In genomic region chr1:19179597-19180271, GRCh38 we compare ENCODE assay signal across 9 cellular contexts. TPM values are rescaled to one million over a fixed set of nuclear protein-coding genes. Genes with fewer than 3 reads are reported as not detected.
DNase-seq lines count a peak whose midpoint lies in the region; ATAC-seq, FAIRE-seq and TF ChIP-seq lines count a peak whose summit lies in the region.
"Had no signal": no experiment of that assay in that cellular context is flagged by ENCODE, and none has a peak within 500 bp of the region (broad histone marks: within the 10 kb centered on the region; RNA-seq: fewer than 3 reads in every experiment).

No MANE protein-coding gene starts in this region.

- no peak for FAIRE-seq in HTR-8/SVneo (lab: Jason Lieb, UNC)

- no peak overlapping the region for H3K4me3 Mint-ChIP-seq in activated naive CD4-positive, alpha-beta T cell treated with anti-CD3 and anti-CD28 coated beads, Interleukin-2, amount 50 U/mL, for 24 hours

- no peaks in the 10 kb centered on the region for H3K9me3 Mint-ChIP-seq in activated naive CD4-positive, alpha-beta T cell treated with anti-CD3 and anti-CD28 coated beads, Interleukin-2, amount 50 U/mL, for 24 hours

- no peaks in the 10 kb centered on the region for H3K27me3 Mint-ChIP-seq in activated naive CD4-positive, alpha-beta T cell treated with anti-CD3 and anti-CD28 coated beads, Interleukin-2, amount 50 U/mL, for 24 hours

- H3K36me3 Mint-ChIP-seq in activated naive CD4-positive, alpha-beta T cell treated with anti-CD3 and anti-CD28 coated beads, Interleukin-2, amount 50 U/mL, for 24 hours: peaks cover 31% of the 10 kb centered on the region

- H3K36me3 ChIP-seq in kidney epithelial cell (ENCODE audit: control insufficient read depth, insufficient read depth, low read length): peaks cover 3% of the 10 kb centered on the region

- H3K4me3 ChIP-seq in kidney epithelial cell (ENCODE audit: low read depth, low read length): no peak overlapping the region
- H3K4me3 ChIP-seq: psoas muscle had no signal

- peaks cover 36% of the 10 kb centered on the region for H3K4me1 Mint-ChIP-seq in activated naive CD4-positive, alpha-beta T cell treated with anti-CD3 and anti-CD28 coated beads, Interleukin-2, amount 50 U/mL, for 24 hours

- ATAC-seq in GM21529 (IDR thresholded peaks at IDR 0.05; ENCODE audit: unreplicated experiment): no peak

- DNase-seq in ELR (ENCODE audit: low read depth): peak; percentile 46
- no peak for DNase-seq in kidney epithelial cell (ENCODE audit: low read depth)
- DNase-seq in HTR-8/SVneo (ENCODE audit: insufficient read length, low spot score): no peak
- DNase-seq in cerebellar nuclear complex (lab: John Stamatoyannopoulos, UW): no peak
- DNase-seq in posterior vena cava (ENCODE audit: low spot score): no peak
- DNase-seq: psoas muscle had no signal

- no peaks in the 10 kb centered on the region for H3K27me3 ChIP-seq in kidney epithelial cell (ENCODE audit: control insufficient read depth, insufficient read depth, low read length)

- peak overlapping the region; percentile 86 for H3K27ac Mint-ChIP-seq in activated naive CD4-positive, alpha-beta T cell treated with anti-CD3 and anti-CD28 coated beads, Interleukin-2, amount 50 U/mL, for 24 hours

- TF ChIP-seq CTCF in LNCAP (IDR thresholded peaks at IDR 0.05) (peak; percentile 39; the same call in 1 of the 2 replicates), kidney epithelial cell (IDR thresholded peaks at IDR 0.05; ENCODE audit: insufficient read depth, low read length, poor library complexity, severe bottlenecking) (peak; percentile 21)

- intact Hi-C loops in posterior vena cava (cut with DNase I): loop anchor here in 1 of 2 donors (1.0 to 10.0 kb wide), 2 partner anchors 13 to 1665 kb away; no protein-coding TSS in a partner anchor

RNA-seq across cellular contexts. Expression of gene UBR4, which starts 30.3 kb away (rescaled TPM):
- total RNA-seq in kidney epithelial cell (125 and 128 TPM in 2 replicates), posterior vena cava (100 to 1,000 TPM; 111 to 120 TPM)
